ENCODE assay signal across 8 cellular contexts in the genomic region with DNA sequence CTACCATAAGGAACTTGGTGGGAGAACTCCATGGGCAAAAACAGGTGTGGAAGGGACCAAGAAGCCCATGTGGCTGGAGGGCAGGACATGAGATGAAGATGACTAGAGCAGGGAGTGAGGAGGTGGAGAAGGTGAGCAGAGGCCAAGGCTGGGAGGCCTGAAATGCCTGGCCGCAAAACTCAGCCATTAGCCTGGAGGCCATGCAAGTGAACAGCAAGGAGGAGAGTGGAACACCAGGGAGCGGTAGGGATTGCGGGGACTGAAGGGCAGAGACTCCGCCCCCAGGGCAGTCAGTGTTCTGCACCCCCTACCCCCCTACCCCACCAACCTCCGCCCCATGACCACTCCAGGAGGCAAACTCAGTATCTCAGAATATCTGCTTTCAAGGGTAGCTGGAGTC. TPM values are rescaled to one million over a fixed set of nuclear protein-coding genes. Genes with fewer than 3 reads are reported as not detected.
A peak's percentile ranks its signal among the peaks of the same experiment; 100 is the strongest.
DNase-seq lines count a peak whose midpoint lies in the region; ATAC-seq and TF ChIP-seq lines count a peak whose summit lies in the region.

No MANE protein-coding gene starts in this region.

- no peak for TF ChIP-seq CTCF in hepatocyte (IDR thresholded peaks at IDR 0.05; ENCODE audit: poor library complexity)

- POLR2A ChIA-PET in T-cell (lab: Charles Lee): interaction anchor here in 1 of 2 donors (0.6 kb wide), 2 partner anchors 10 to 149 kb away, joined by 3 to 12 read pairs; no protein-coding TSS in a partner anchor

- CTCF ChIA-PET in T-cell (lab: Charles Lee): interaction anchor here in 1 of 2 donors (0.7 kb wide), 1 partner anchor 33 kb away, joined by 3 read pairs; no protein-coding TSS in a partner anchor

- no peaks in the 10 kb centered on the region for H3K27me3 ChIP-seq in hepatocyte

- DNase-seq in NCI-H345 (lab: John Stamatoyannopoulos, UW) (peak; percentile 16), NCI-H345 treated with DMSO at 0.1 percent for 48 hours (lab: John Stamatoyannopoulos, UW; ENCODE audit: unreplicated experiment) (no peak), T-cell (no peak), hepatocyte (ENCODE audit: low spot score) (no peak), mucosa of gallbladder (ENCODE audit: low spot score) (no peak)
- no peak for DNase-seq in activated CD4-positive, alpha-beta T cell treated with anti-CD3 and anti-CD28 coated beads for 48 hours

- H3K9me3 Mint-ChIP-seq in T-cell: no peaks in the 10 kb centered on the region
- H3K9me3 Mint-ChIP-seq in stimulated activated memory B cell treated with anti-CD40 and anti-IgM and Interleukin-4, amounts not matched to agents 10 μg/mL and 1 μg/mL and 100 μg/mL, for 72 hours: no peaks in the 10 kb centered on the region

- H3K4me1 Mint-ChIP-seq in T-cell: peaks cover 36 to 43% (median 37%) of the 10 kb centered on the region in 3 donors
- peaks cover 46% of the 10 kb centered on the region for H3K4me1 Mint-ChIP-seq in stimulated activated memory B cell treated with anti-CD40 and anti-IgM and Interleukin-4, amounts not matched to agents 10 μg/mL and 1 μg/mL and 100 μg/mL, for 72 hours

- peak overlapping the region; percentile 86 to 98 for H3K27ac Mint-ChIP-seq in T-cell
- H3K27ac Mint-ChIP-seq in stimulated activated memory B cell treated with anti-CD40 and anti-IgM and Interleukin-4, amounts not matched to agents 10 μg/mL and 1 μg/mL and 100 μg/mL, for 72 hours: peak overlapping the region; percentile 96

- no peak overlapping the region for H3K4me3 ChIP-seq in hepatocyte

- no peak for ATAC-seq in T-cell (replicated peaks in 1 of 4)
- ATAC-seq in stimulated activated memory B cell treated with anti-CD40 and anti-IgM and Interleukin-4, amounts not matched to agents 10 μg/mL and 1 μg/mL and 100 μg/mL, for 72 hours: no peak
- ATAC-seq in HG03135 (IDR thresholded peaks at IDR 0.05; ENCODE audit: unreplicated experiment): no peak

- H3K9me2 ChIP-seq in hepatocyte (replicated peaks; ENCODE audit: insufficient read depth): no peaks in the 10 kb centered on the region

- H3K36me3 ChIP-seq in hepatocyte (replicated peaks; ENCODE audit: insufficient read depth, low read depth): no peaks in the 10 kb centered on the region

- WGBS in hepatocyte (ENCODE audit: low lambda C conversion rate, missing lambda C conversion rate): 76% methylated on average over 4 of the region's 5 CpGs

- peaks cover 42% of the 10 kb centered on the region for H3K79me2 ChIP-seq in hepatocyte

- peak overlapping the region; percentile 98 for H3K27ac ChIP-seq in hepatocyte

- no peaks in the 10 kb centered on the region for H3K9me3 ChIP-seq in hepatocyte (ENCODE audit: low read depth)

- peaks cover 14% of the 10 kb centered on the region for H3K4me1 ChIP-seq in hepatocyte (ENCODE audit: insufficient read depth)

- no peaks in the 10 kb centered on the region for H3K27me3 Mint-ChIP-seq in T-cell
- no peaks in the 10 kb centered on the region for H3K27me3 Mint-ChIP-seq in stimulated activated memory B cell treated with anti-CD40 and anti-IgM and Interleukin-4, amounts not matched to agents 10 μg/mL and 1 μg/mL and 100 μg/mL, for 72 hours

- no peak overlapping the region for H2AFZ ChIP-seq in hepatocyte

- H4K20me1 ChIP-seq in hepatocyte (ENCODE audit: insufficient read depth, poor library complexity, severe bottlenecking): no peaks in the 10 kb centered on the region

- peaks cover 3% of the 10 kb centered on the region for H3K36me3 Mint-ChIP-seq in T-cell
- H3K36me3 Mint-ChIP-seq in stimulated activated memory B cell treated with anti-CD40 and anti-IgM and Interleukin-4, amounts not matched to agents 10 μg/mL and 1 μg/mL and 100 μg/mL, for 72 hours: peaks cover 31% of the 10 kb centered on the region

- H3K4me3 Mint-ChIP-seq in T-cell: peak overlapping the region; percentile 91 to 97 (median 93)
- H3K4me3 Mint-ChIP-seq in stimulated activated memory B cell treated with anti-CD40 and anti-IgM and Interleukin-4, amounts not matched to agents 10 μg/mL and 1 μg/mL and 100 μg/mL, for 72 hours: peak overlapping the region; percentile 93

- H3K4me2 ChIP-seq in hepatocyte: peak overlapping the region; percentile 78

RNA-seq across cellular contexts. Expression of gene BCL7C, which starts 17.0 kb away (rescaled TPM):
- 10 to 100 TPM; 21.0 to 31.9 (median 26.9) TPM for total RNA-seq in T-cell
- 21.4 and 25.7 TPM in 2 replicates for total RNA-seq in hepatocyte
- 54.1 and 57.3 TPM in 2 replicates for polyA plus RNA-seq in hepatocyte
- 37.8 TPM for total RNA-seq in mucosa of gallbladder

RNA-seq across cellular contexts. Expression of gene CTF1, which starts 19.5 kb away (rescaled TPM):
- total RNA-seq in T-cell: under 1 TPM in 3 of 5 donors, not detected in 2; 0.38 to 0.47 (median 0.39) TPM
- 1.1 and 1.7 TPM in 2 replicates for total RNA-seq in hepatocyte
- polyA plus RNA-seq in hepatocyte: 13.0 and 18.2 TPM in 2 replicates
- 11.0 TPM for total RNA-seq in mucosa of gallbladder

RNA-seq across cellular contexts. Expression of gene FBXL19, which starts 46.5 kb away (rescaled TPM):
- total RNA-seq in T-cell (10 to 100 TPM; 11.5 to 22.0 (median 18.1) TPM), hepatocyte (15.6 and 19.4 TPM in 2 replicates), mucosa of gallbladder (27.7 TPM)
- polyA plus RNA-seq in hepatocyte: 2.1 and 3.6 TPM in 2 replicates
